Comparison of ENCODE assay signal across 1 cellular context in genomic region chr20:63980806-63981728, GRCh38.
TF ChIP-seq lines count a peak whose summit lies in the region.

Gene PRPF6 (plus strand): TSS chr20:63981132. CDS start chr20:63981246, 114 bp downstream.

TF ChIP-seq in HepG2, 621 proteins besides CTCF, POLR2A, EP300 and RAD21 (continued from another document and continues in another):
- TF ChIP-seq ZBTB3 (CRISPR knock-in tag; IDR thresholded peaks at IDR 0.05; ENCODE audit: borderline replicate concordance, low read depth) = peak; percentile 66; the same call in 1 of the 2 replicates
- no peak for TF ChIP-seq HNRNPK (IDR thresholded peaks at IDR 0.05; ENCODE audit: low read depth, low read length, poor library complexity, severe bottlenecking)
- TF ChIP-seq ATF6 (CRISPR knock-in tag; conservative IDR thresholded peaks at IDR 0.05) = 0 out of 2 replicates have a peak, but pooled peaks have one; percentile 64
- peak; percentile 97 for TF ChIP-seq XRCC5 (optimal IDR thresholded peaks at IDR 0.05; ENCODE audit: low read length)
- peak; percentile 61; the same call in 1 of the 2 replicates for TF ChIP-seq ZNF362 (CRISPR knock-in tag; IDR thresholded peaks at IDR 0.05; ENCODE audit: borderline replicate concordance)
- TF ChIP-seq ATF7-NPFF (CRISPR knock-in tag; IDR thresholded peaks at IDR 0.05; ENCODE audit: low read depth) = peak; percentile 97
- peak; percentile 99 for TF ChIP-seq DMAP1 (CRISPR knock-in tag; IDR thresholded peaks at IDR 0.05)
- no peak for TF ChIP-seq GTF2F1 (IDR thresholded peaks at IDR 0.05; ENCODE audit: low read length)
- no peak for TF ChIP-seq SMARCE1 (IDR thresholded peaks at IDR 0.05; ENCODE audit: borderline replicate concordance)
- TF ChIP-seq HBP1 (CRISPR knock-in tag; IDR thresholded peaks at IDR 0.05; ENCODE audit: low read depth) = peak; percentile 93
- TF ChIP-seq ZIK1 (CRISPR knock-in tag; IDR thresholded peaks at IDR 0.05; ENCODE audit: borderline replicate concordance, low read depth) = peak; percentile 98
- TF ChIP-seq BORCS8-MEF2B (CRISPR knock-in tag; IDR thresholded peaks at IDR 0.05) = peak; percentile 95
- TF ChIP-seq ZNF251 (CRISPR knock-in tag; IDR thresholded peaks at IDR 0.05) = 0 out of 2 replicates have a peak, but pooled peaks have one; percentile 3
- TF ChIP-seq FOSL1 (CRISPR knock-in tag; IDR thresholded peaks at IDR 0.05; ENCODE audit: borderline replicate concordance) = no peak
- TF ChIP-seq KDM3A (CRISPR knock-in tag; IDR thresholded peaks at IDR 0.05; ENCODE audit: low read depth) = peak; percentile 99
- peak; percentile 73 for TF ChIP-seq AGO2 (optimal IDR thresholded peaks at IDR 0.05; ENCODE audit: low read depth, low read length)
- TF ChIP-seq DPF2 (CRISPR knock-in tag; IDR thresholded peaks at IDR 0.05; ENCODE audit: borderline replicate concordance, low read depth) = no peak
- TF ChIP-seq ZFX (CRISPR knock-in tag; IDR thresholded peaks at IDR 0.05; ENCODE audit: low read depth) = peak; percentile 99
- peak; percentile 86 for TF ChIP-seq PRDM10 (CRISPR knock-in tag; IDR thresholded peaks at IDR 0.05; ENCODE audit: low read depth)
- TF ChIP-seq GPN1 (CRISPR knock-in tag; IDR thresholded peaks at IDR 0.05; ENCODE audit: borderline replicate concordance) = peak; percentile 81; the same call in 1 of the 2 replicates
- peak; percentile 86 for TF ChIP-seq THRA (CRISPR knock-in tag; IDR thresholded peaks at IDR 0.05; ENCODE audit: borderline replicate concordance)
- peak; percentile 98 for TF ChIP-seq KDM5A (IDR thresholded peaks at IDR 0.05; ENCODE audit: borderline replicate concordance, low read length)
- peak; percentile 84 for TF ChIP-seq UBTF (CRISPR knock-in tag; IDR thresholded peaks at IDR 0.05)
- peak; percentile 24 for TF ChIP-seq SKI (IDR thresholded peaks at IDR 0.05; ENCODE audit: partially characterized antibody)
- TF ChIP-seq ZNF280B (CRISPR knock-in tag; IDR thresholded peaks at IDR 0.05; ENCODE audit: borderline replicate concordance) = peak; percentile 87
- TF ChIP-seq FOXO4 (CRISPR knock-in tag; conservative IDR thresholded peaks at IDR 0.05) = 0 out of 2 replicates have a peak, but pooled peaks have one; percentile 92
- peak; percentile 65; the same call in 1 of the 2 replicates for TF ChIP-seq DNMT3B (CRISPR knock-in tag; conservative IDR thresholded peaks at IDR 0.05)
- TF ChIP-seq ZNF224 (CRISPR knock-in tag; IDR thresholded peaks at IDR 0.05) = peak; percentile 88; the same call in 1 of the 2 replicates
- peak; percentile 34; the same call in 1 of the 2 replicates for TF ChIP-seq ZNF30 (CRISPR knock-in tag; IDR thresholded peaks at IDR 0.05)
- no peak; the same call in 1 of the 2 replicates for TF ChIP-seq ZNF816 (CRISPR knock-in tag; IDR thresholded peaks at IDR 0.05; ENCODE audit: borderline replicate concordance)
- peak; percentile 99 for TF ChIP-seq ZNF580 (CRISPR knock-in tag; IDR thresholded peaks at IDR 0.05; ENCODE audit: borderline replicate concordance, low read depth)
- no peak; the same call in 1 of the 2 replicates for TF ChIP-seq ZBTB39 (CRISPR knock-in tag; IDR thresholded peaks at IDR 0.05)
- TF ChIP-seq ZMYM3 (CRISPR knock-in tag; IDR thresholded peaks at IDR 0.05) = peak; percentile 47; the same call in 1 of the 2 replicates
- TF ChIP-seq TSC22D2 (CRISPR knock-in tag; IDR thresholded peaks at IDR 0.05; ENCODE audit: borderline replicate concordance) = peak; percentile 85
- peak; percentile 92 for TF ChIP-seq ZNF746 (CRISPR knock-in tag; IDR thresholded peaks at IDR 0.05)
- no peak for TF ChIP-seq ARID2 (CRISPR knock-in tag; IDR thresholded peaks at IDR 0.05; ENCODE audit: borderline replicate concordance)
- peak; percentile 82; the same call in 1 of the 2 replicates for TF ChIP-seq SNAPC2 (CRISPR knock-in tag; IDR thresholded peaks at IDR 0.05)
- peak; percentile 92 for TF ChIP-seq SP2 (CRISPR knock-in tag; IDR thresholded peaks at IDR 0.05)
